11 cellular contexts compared by ENCODE assay signal in genomic region chr4:147793973-147794690, GRCh38.
DNase-seq lines count a peak whose midpoint lies in the region; ATAC-seq and TF ChIP-seq lines count a peak whose summit lies in the region.
"Had no signal": no experiment of that assay in that cellular context is flagged by ENCODE, and none has a peak within 500 bp of the region (broad histone marks: within the 10 kb centered on the region; RNA-seq: fewer than 3 reads in every experiment).

No MANE protein-coding gene starts in this region.

- peaks cover 8% of the 10 kb centered on the region; the same call in 1 of the 2 replicates for H3F3A ChIP-seq in Loucy (ENCODE audit: low read depth)

- DNase-seq in GM10266 (ENCODE audit: extremely low spot score): peak; percentile 16
- DNase-seq in iris pigment epithelial cell (ENCODE audit: low read depth): peak; percentile 32
- no peak for DNase-seq in NCI-H526 treated with DMSO at 0.1 percent for 48 hours (lab: John Stamatoyannopoulos, UW)
- DNase-seq in iPS-NIHi7 (ENCODE audit: extremely low spot score): no peak
- DNase-seq in sciatic nerve (ENCODE audit: low spot score): no peak
- DNase-seq in KG1 (lab: John Stamatoyannopoulos, UW): no peak
- DNase-seq: DND-41, erythroblast had no signal

- no peaks in the 10 kb centered on the region for H3K9me3 ChIP-seq in Loucy (ENCODE audit: insufficient read depth, low read depth, low read length)

- peaks cover 61% of the 10 kb centered on the region for H3K79me2 ChIP-seq in Loucy (ENCODE audit: insufficient read depth, low read length)

- H3K4me2 ChIP-seq in Loucy (ENCODE audit: low read depth, low read length, poor library complexity, severe bottlenecking): peak overlapping the region; percentile 60
- H3K4me2 ChIP-seq: GM23338 had no signal

- H2AFZ ChIP-seq in Loucy (ENCODE audit: low read length): no peak overlapping the region
- H2AFZ ChIP-seq: GM23338 had no signal

- no peaks in the 10 kb centered on the region for H3K9me2 ChIP-seq in Loucy (replicated peaks; ENCODE audit: low read depth, low read length)

- peak overlapping the region; percentile 40 for H3K4me3 ChIP-seq in Loucy (ENCODE audit: low read length, poor library complexity, severe bottlenecking)
- H3K4me3 ChIP-seq: GM23338 had no signal

- no peaks in the 10 kb centered on the region for H4K20me1 ChIP-seq in Loucy (ENCODE audit: insufficient read depth, low read length, poor library complexity, severe bottlenecking)

- ATAC-seq in GM21381 (IDR thresholded peaks at IDR 0.05; ENCODE audit: unreplicated experiment) (peak; percentile 36), sciatic nerve (no peak)
- ATAC-seq: GM23338 had no signal

- no peaks in the 10 kb centered on the region for H3K36me3 ChIP-seq in Loucy (ENCODE audit: insufficient read depth, low read length)

- intact Hi-C loops in sciatic nerve (cut with DNase I): no loop called here

- H3K27me3 ChIP-seq in Loucy (ENCODE audit: insufficient read depth, low read length, poor library complexity, severe bottlenecking): no peaks in the 10 kb centered on the region

- peaks cover 54% of the 10 kb centered on the region for H3K4me1 ChIP-seq in Loucy (ENCODE audit: insufficient read depth, low read length, poor library complexity, severe bottlenecking)

- peak overlapping the region; percentile 13 for H3K9ac ChIP-seq in Loucy (ENCODE audit: low read depth, low read length, poor library complexity, severe bottlenecking)

- TF ChIP-seq CTCF in GM10266 (IDR thresholded peaks at IDR 0.05; ENCODE audit: control insufficient read depth, insufficient read depth, low read depth, missing control alignments) (no peak), Loucy (conservative IDR thresholded peaks at IDR 0.05; ENCODE audit: low read length) (no peak)

Comparison
In these comparisons a context has a peak if more than half of its experiments do, and no peak if none do; other contexts are left out.
1. DNase-seq: peak in GM10266 (single experiment) and iris pigment epithelial cell (single experiment); none in NCI-H526 treated with DMSO at 0.1 percent for 48 hours (single experiment), iPS-NIHi7 (single experiment), sciatic nerve (single experiment) and KG1 (single experiment).